ENCODE assay signal across 8 cellular contexts in genomic region chr10:74058658-74059057, GRCh38.
DNase-seq lines count a peak whose midpoint lies in the region; ATAC-seq and TF ChIP-seq lines count a peak whose summit lies in the region.

No MANE protein-coding gene starts in this region.

- peak in 1 of 3 experiments; percentile 17 for TF ChIP-seq CTCF in ascending aorta (IDR thresholded peaks at IDR 0.05)
- peak in 1 of 3 experiments; percentile 11 for TF ChIP-seq CTCF in nephron (IDR thresholded peaks at IDR 0.05; ENCODE audit: unreplicated experiment in 3 of 3)

- H3K27me3 Mint-ChIP-seq in nephron (ENCODE audit: low read depth): no peaks in the 10 kb centered on the region

- peaks cover 17% of the 10 kb centered on the region for H3K36me3 Mint-ChIP-seq in nephron (ENCODE audit: low read depth)

- H3K4me1 ChIP-seq in ascending aorta: peaks cover 8 to 42% of the 10 kb centered on the region in 2 donors

- intact Hi-C loops in ascending aorta (cut with DNase I): no loop called here

- H3K27me3 ChIP-seq in ascending aorta: no peaks in the 10 kb centered on the region
- no peaks in the 10 kb centered on the region for H3K27me3 ChIP-seq in MG63

- peaks cover 3 to 9% of the 10 kb centered on the region in 2 donors for H3K36me3 ChIP-seq in ascending aorta
- H3K36me3 ChIP-seq in MG63: peaks cover 39% of the 10 kb centered on the region

- ATAC-seq in GM19397 (IDR thresholded peaks at IDR 0.05; ENCODE audit: unreplicated experiment): no peak

- peak overlapping the region; percentile 16 to 49 (median 44) for H3K27ac Mint-ChIP-seq in nephron

- peaks cover 30% of the 10 kb centered on the region for H3K4me1 Mint-ChIP-seq in nephron

- peaks cover 0 to 5% of the 10 kb centered on the region in 2 donors for H3K9me3 ChIP-seq in ascending aorta
- H3K9me3 ChIP-seq in MG63: no peaks in the 10 kb centered on the region; the same call in 1 of the 2 replicates

- peaks cover 3% of the 10 kb centered on the region for H3K9me3 Mint-ChIP-seq in nephron

- peak overlapping the region; percentile 13 to 21 for H3K27ac ChIP-seq in ascending aorta

- H3K4me3 Mint-ChIP-seq in nephron: no peak overlapping the region

- H3K4me3 ChIP-seq in ascending aorta (no peak overlapping the region), MG63 (no peak overlapping the region)

- DNase-seq in NCI-H1694 (lab: John Stamatoyannopoulos, UW): peak; percentile 6
- no peak for DNase-seq in NCI-H1694 treated with DMSO at 0.1 percent for 48 hours (lab: John Stamatoyannopoulos, UW)
- peak; percentile 60 to 64 for DNase-seq in Kasumi-1 (lab: John Stamatoyannopoulos, UW)
- no peak for DNase-seq in ascending aorta (ENCODE audit: low spot score in 2 of 2)
- no peak for DNase-seq in stimulated activated CD4-positive, alpha-beta T cell treated with anti-CD3 and anti-CD28 coated beads, Interleukin-2, amount 100 ng/mL, for 48 hours
- DNase-seq in MG63: no peak

Comparison
In these comparisons a context has a peak if more than half of its experiments do, and no peak if none do; other contexts are left out.
1. DNase-seq: peak in NCI-H1694 (single experiment) and Kasumi-1 (2 of 2); none in NCI-H1694 treated with DMSO at 0.1 percent for 48 hours (single experiment), ascending aorta (0 of 2), stimulated activated CD4-positive, alpha-beta T cell treated with anti-CD3 and anti-CD28 coated beads, Interleukin-2, amount 100 ng/mL, for 48 hours (0 of 2) and MG63 (single experiment).